In the genomic region with DNA sequence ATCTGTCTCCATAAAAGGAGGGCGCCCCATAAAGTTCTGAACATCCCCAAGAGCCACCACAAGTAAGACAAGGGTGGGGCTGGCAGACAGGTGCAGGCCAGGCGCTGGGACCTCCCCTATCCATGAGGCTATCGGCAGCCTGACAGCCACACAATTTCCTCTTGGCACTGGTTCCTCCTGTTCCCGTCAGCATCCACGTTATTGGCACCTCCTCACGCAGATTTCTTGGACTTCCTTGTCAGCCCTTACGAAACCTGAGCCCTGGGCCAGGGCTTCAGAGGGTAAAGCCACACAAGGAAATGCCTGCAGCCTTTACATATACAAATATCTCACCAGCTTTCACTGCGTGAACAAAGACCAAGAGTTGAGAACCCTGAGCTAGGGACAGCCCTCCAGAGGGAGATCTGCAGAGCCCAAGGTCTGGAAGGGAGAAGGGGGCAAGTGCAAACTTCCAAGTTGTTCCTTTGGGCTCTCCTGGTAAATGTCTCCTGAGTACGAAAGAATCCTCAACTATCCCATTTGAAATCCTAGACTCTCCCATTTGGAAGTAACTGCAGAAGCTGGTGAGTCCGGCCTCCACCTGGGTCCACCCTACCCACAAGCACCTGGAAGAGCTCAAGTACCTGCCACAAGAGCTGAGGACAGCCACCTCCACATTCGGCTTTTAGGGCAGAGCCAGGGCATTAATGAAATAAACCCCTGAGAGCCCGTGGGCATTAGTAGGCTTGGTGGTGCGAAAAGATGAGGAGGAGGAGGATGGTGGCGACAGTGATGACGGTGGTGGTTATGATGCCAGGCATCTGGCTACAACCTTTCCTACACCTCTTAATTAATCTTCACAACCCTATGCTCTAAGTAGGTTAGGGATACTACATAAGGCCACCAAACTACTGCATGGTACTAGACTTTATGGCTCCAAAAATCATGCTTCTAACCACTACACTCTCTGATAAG, we compare ENCODE assay signal across 10 cellular contexts. TPM values are rescaled to one million over a fixed set of nuclear protein-coding genes. Genes with fewer than 3 reads are reported as not detected.
A peak's percentile ranks its signal among the peaks of the same experiment; 100 is the strongest.
DNase-seq lines count a peak whose midpoint lies in the region; ATAC-seq and FAIRE-seq lines count a peak whose summit lies in the region.
"Had no signal": no experiment of that assay in that cellular context is flagged by ENCODE, and none has a peak within 500 bp of the region (broad histone marks: within the 10 kb centered on the region; RNA-seq: fewer than 3 reads in every experiment).

No MANE protein-coding gene starts in this region.

- H3K4me3 ChIP-seq in duodenal mucosa (ENCODE audit: low read depth in 1 of 2, low read length in 2 of 2): peak overlapping the region; percentile 9
- H3K4me3 ChIP-seq: ovary, SK-N-MC had no signal

- H3K36me3 ChIP-seq in duodenal mucosa (ENCODE audit: control insufficient read depth in 1 of 2, insufficient read depth in 2 of 2, low read length in 2 of 2): no peaks in the 10 kb centered on the region
- H3K36me3 ChIP-seq: ovary had no signal

- DNase-seq in SKM-1 (lab: John Stamatoyannopoulos, UW; ENCODE audit: unreplicated experiment) (peak; percentile 27), posterior vena cava (ENCODE audit: low spot score) (peak; percentile 91), frontal cortex (ENCODE audit: low spot score in 2 of 2) (no peak), NCI-H524 treated with DMSO at 0.1 percent for 48 hours (lab: John Stamatoyannopoulos, UW) (no peak), amygdala (lab: John Stamatoyannopoulos, UW) (no peak)

- no peaks in the 10 kb centered on the region for H3K9me3 ChIP-seq in duodenal mucosa (ENCODE audit: control insufficient read depth in 1 of 2, low read length in 2 of 2)
- H3K9me3 ChIP-seq: ovary had no signal

- no peaks in the 10 kb centered on the region for H3K27me3 ChIP-seq in duodenal mucosa (ENCODE audit: control insufficient read depth in 1 of 2, insufficient read depth in 2 of 2, low read length in 2 of 2)
- H3K27me3 ChIP-seq: ovary had no signal

- intact Hi-C loops in posterior vena cava (cut with DNase I): no loop called here

- peak overlapping the region; percentile 77 for H3K27ac ChIP-seq in duodenal mucosa (ENCODE audit: low read depth, low read length)
- H3K27ac ChIP-seq: ovary, SK-N-MC had no signal

- H3K9ac ChIP-seq in duodenal mucosa (ENCODE audit: low read depth in 1 of 2, low read length in 2 of 2): peak overlapping the region in 1 of 2 donors; percentile 46

- no peak for FAIRE-seq in frontal cortex (lab: Jason Lieb, UNC)

- ATAC-seq in GM18520 (IDR thresholded peaks at IDR 0.05; ENCODE audit: unreplicated experiment) (peak; percentile 9), HG02870 (IDR thresholded peaks at IDR 0.05; ENCODE audit: unreplicated experiment) (peak; percentile 10)

- H3K4me1 ChIP-seq in duodenal mucosa (ENCODE audit: control insufficient read depth in 1 of 2, insufficient read depth in 2 of 2, low read length in 2 of 2): peaks cover 50 to 77% of the 10 kb centered on the region in 2 donors

RNA-seq across cellular contexts. Expression of a gene that starts 5.5 kb away (rescaled TPM):
- total RNA-seq in posterior vena cava (10 to 100 TPM; 12.7 to 28.3 TPM), frontal cortex (5.7 TPM)

Comparison
In these comparisons a context has a peak if more than half of its experiments do, and no peak if none do; other contexts are left out.
1. DNase-seq: peak in SKM-1 (single experiment) and posterior vena cava (single experiment); none in frontal cortex (0 of 2), NCI-H524 treated with DMSO at 0.1 percent for 48 hours (single experiment) and amygdala (0 of 56).